In the genomic region with DNA sequence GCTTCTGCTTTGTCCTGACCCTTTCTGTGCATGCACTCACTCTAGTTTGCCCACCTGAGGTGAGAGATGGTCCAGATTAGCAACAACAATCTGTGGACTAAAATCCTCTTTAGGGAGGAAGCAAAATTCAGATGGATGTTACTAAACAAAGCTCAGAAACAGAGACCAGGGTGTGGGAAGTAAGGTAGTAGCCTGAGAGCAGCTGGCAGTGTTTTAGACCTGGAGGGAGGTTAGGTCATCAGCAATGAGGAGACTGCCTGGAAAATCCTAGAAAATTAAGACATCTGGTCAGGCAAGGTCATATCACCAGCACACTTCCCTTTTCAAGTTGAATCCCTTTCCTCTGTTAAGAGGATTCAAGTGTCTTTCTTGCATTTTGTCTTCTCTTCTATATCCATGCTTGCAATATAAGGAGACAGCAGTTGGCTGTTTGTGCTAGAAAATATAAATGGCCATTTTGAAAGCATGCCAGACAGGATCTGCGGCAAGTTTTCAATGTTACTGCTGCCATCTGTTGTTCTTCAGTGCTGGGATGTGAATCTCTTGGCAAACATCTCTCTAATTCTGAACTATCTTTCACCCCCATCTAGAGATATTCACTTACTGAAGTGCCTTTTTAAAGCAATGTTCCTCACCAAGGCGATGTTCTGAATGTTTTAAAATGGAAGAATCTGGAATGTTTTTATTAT, we compare ENCODE assay signal across 12 cellular contexts.
A peak's percentile ranks its signal among the peaks of the same experiment; 100 is the strongest.
DNase-seq lines count a peak whose midpoint lies in the region; ATAC-seq, FAIRE-seq and TF ChIP-seq lines count a peak whose summit lies in the region.
"Had no signal": no experiment of that assay in that cellular context is flagged by ENCODE, and none has a peak within 500 bp of the region (broad histone marks: within the 10 kb centered on the region; RNA-seq: fewer than 3 reads in every experiment).

No MANE protein-coding gene starts in this region.

- in situ Hi-C loops in IMR-90 (cut with MboI; ENCODE audit: low sequenced_read_pairs), result no loop called here

- no peak overlapping the region for H3K14ac ChIP-seq in IMR-90 (replicated peaks; ENCODE audit: low read depth, low read length)

- no peak for TF ChIP-seq POLR2A in IMR-90 (IDR thresholded peaks at IDR 0.05; ENCODE audit: low read depth, low read length)

- H3K4me1 ChIP-seq in IMR-90 (ENCODE audit: control insufficient read depth, insufficient read depth, low read length), result peaks cover 4% of the 10 kb centered on the region
- peaks cover 8% of the 10 kb centered on the region for H3K4me1 ChIP-seq in keratinocyte (ENCODE audit: control insufficient read depth, extremely low read depth, insufficient read depth, low read length)
- H3K4me1 ChIP-seq: body of pancreas, pancreas had no signal

- intact Hi-C loops in IMR-90 (cut with micrococcal nuclease), result loop anchor here (5.0 kb wide), 1 partner anchor 95 kb away; no protein-coding TSS in a partner anchor

- no peaks in the 10 kb centered on the region for H3K79me2 ChIP-seq in keratinocyte (ENCODE audit: control insufficient read depth, insufficient read depth, low read length)

- dilution Hi-C loops in IMR-90 (cut with HindIII; ENCODE audit: low sequenced_read_pairs, unreplicated experiment) (no loop called here), keratinocyte (cut with MboI; ENCODE audit: extremely low pct_ligation_motif_present, low sequenced_read_pairs) (no loop called here)

- peaks cover 4% of the 10 kb centered on the region for H3K9me3 Mint-ChIP-seq in activated T-cell treated with anti-CD3 and anti-CD28 coated beads, Interleukin-2, amount 50 U/mL, for 24 hours

- H3K9me3 ChIP-seq in IMR-90 (ENCODE audit: control insufficient read depth, insufficient read depth, low read length), result no peaks in the 10 kb centered on the region
- H3K9me3 ChIP-seq in keratinocyte (ENCODE audit: control insufficient read depth, low read depth, low read length), result no peaks in the 10 kb centered on the region
- H3K9me3 ChIP-seq: body of pancreas, pancreas had no signal

- CTCF ChIA-PET in IMR-90 (lab: Yijun Ruan, JAX), result interaction anchor here (0.6 kb wide), 2 partner anchors 10 to 52 kb away, joined by 3 to 4 read pairs; no protein-coding TSS in a partner anchor

- no peaks in the 10 kb centered on the region for H3K4me1 Mint-ChIP-seq in activated T-cell treated with anti-CD3 and anti-CD28 coated beads, Interleukin-2, amount 50 U/mL, for 24 hours (ENCODE audit: low read depth)

- H3K4ac ChIP-seq in IMR-90 (ENCODE audit: low read depth, low read length), result no peak overlapping the region

- FAIRE-seq in keratinocyte (lab: Jason Lieb, UNC), result peak; percentile 34

- no peaks in the 10 kb centered on the region; the same call in 1 of the 2 replicates for H3K36me3 ChIP-seq in IMR-90 (ENCODE audit: control insufficient read depth, insufficient read depth, low read length)
- H3K36me3 ChIP-seq in keratinocyte (ENCODE audit: control insufficient read depth in 2 of 2, extremely low read depth in 1 of 2, insufficient read depth in 2 of 2, low read length in 2 of 2), result peaks cover 0 to 5% of the 10 kb centered on the region in 2 experiments
- H3K36me3 ChIP-seq: pancreas had no signal

- no peak overlapping the region for H2AFZ ChIP-seq in IMR-90 (replicated peaks; ENCODE audit: low read length, poor library complexity)
- H2AFZ ChIP-seq in keratinocyte (ENCODE audit: control insufficient read depth, low read length), result no peak overlapping the region

- peak; percentile 31; the same call in 1 of the 2 replicates for TF ChIP-seq RAD21 in IMR-90 (IDR thresholded peaks at IDR 0.05; ENCODE audit: low read length)

- no peak overlapping the region for H4K5ac ChIP-seq in IMR-90 (ENCODE audit: low read depth, low read length)

- H3K4me3 Mint-ChIP-seq in activated T-cell treated with anti-CD3 and anti-CD28 coated beads, Interleukin-2, amount 50 U/mL, for 24 hours, result no peak overlapping the region
- H3K4me3 Mint-ChIP-seq: CD8-positive, alpha-beta T cell had no signal

- no peak overlapping the region for H2BK20ac ChIP-seq in IMR-90 (ENCODE audit: low read depth, low read length)

- H3K4me2 ChIP-seq in IMR-90 (ENCODE audit: low read depth, low read length) (peak overlapping the region; percentile 31; the same call in 1 of the 2 replicates), keratinocyte (ENCODE audit: control insufficient read depth, extremely low read depth, insufficient read depth, low read depth, low read length) (no peak overlapping the region)

- H3K23ac ChIP-seq in IMR-90 (ENCODE audit: low read depth, low read length), result no peak overlapping the region

- H3K56ac ChIP-seq in IMR-90 (ENCODE audit: extremely low read depth, insufficient read depth, low read length), result no peak overlapping the region

- no CpG with 5 or more reads among the region's 2 CpGs for WGBS in IMR-90 (ENCODE audit: extremely low coverage in 2 of 2, insufficient read length in 1 of 2), 2 experiments

- H3K4me3 ChIP-seq in AG09309 (ENCODE audit: control insufficient read depth, low read depth, low read length) (no peak overlapping the region), IMR-90 (ENCODE audit: insufficient read depth, low read depth, low read length) (no peak overlapping the region), keratinocyte (ENCODE audit: control insufficient read depth in 2 of 3, extremely low read depth in 1 of 3, insufficient read depth in 2 of 3, low read depth in 1 of 3, low read length in 3 of 3) (no peak overlapping the region)
- H3K4me3 ChIP-seq: body of pancreas, pancreas had no signal

- no peak overlapping the region for H4K91ac ChIP-seq in IMR-90 (ENCODE audit: insufficient read depth, low read depth, low read length)

- no peak overlapping the region for H2BK15ac ChIP-seq in IMR-90 (ENCODE audit: low read depth, low read length)

- H4K20me1 ChIP-seq in IMR-90 (ENCODE audit: insufficient read depth, low read length) (no peaks in the 10 kb centered on the region), keratinocyte (ENCODE audit: control insufficient read depth, extremely low read depth, insufficient read depth, low read length) (no peaks in the 10 kb centered on the region)

- ATAC-seq in IMR-90 (ENCODE audit: low read depth) (peak; percentile 76), HG02623 (IDR thresholded peaks at IDR 0.05; ENCODE audit: unreplicated experiment) (no peak)
- ATAC-seq: body of pancreas; CD8-positive, alpha-beta T cell had no signal

- H4K8ac ChIP-seq in IMR-90 (ENCODE audit: low read depth in 2 of 2, low read length in 2 of 2), result no peak overlapping the region

- H2AK9ac ChIP-seq in IMR-90 (replicated peaks; ENCODE audit: low read depth, low read length, poor library complexity), result no peak overlapping the region

- no peak overlapping the region for H2BK120ac ChIP-seq in IMR-90 (ENCODE audit: low read depth, low read length)

- no peaks in the 10 kb centered on the region for H3K36me3 Mint-ChIP-seq in activated T-cell treated with anti-CD3 and anti-CD28 coated beads, Interleukin-2, amount 50 U/mL, for 24 hours (ENCODE audit: low read depth)
- H3K36me3 Mint-ChIP-seq: CD8-positive, alpha-beta T cell had no signal

- TF ChIP-seq CTCF in AG09309 (IDR thresholded peaks at IDR 0.05; ENCODE audit: control insufficient read depth, insufficient read depth, low read depth, low read length, missing control alignments), result peak; percentile 23
- TF ChIP-seq CTCF in IMR-90 (conservative IDR thresholded peaks at IDR 0.05; ENCODE audit: low read depth, low read length), result no peak; the same call in 1 of the 2 replicates
- TF ChIP-seq CTCF in keratinocyte (optimal IDR thresholded peaks at IDR 0.05 in 1 of 3, IDR thresholded peaks at IDR 0.05 in 1 of 3, conservative IDR thresholded peaks at IDR 0.05 in 1 of 3; ENCODE audit: extremely low read depth in 1 of 3, insufficient read depth in 2 of 3, low read length in 3 of 3), result no peak

- no peak overlapping the region for H3K27ac ChIP-seq in IMR-90 (ENCODE audit: insufficient read depth, low read length)
- peak overlapping the region; percentile 71 for H3K27ac ChIP-seq in angular gyrus (ENCODE audit: low read depth, low read length)
- no peak overlapping the region for H3K27ac ChIP-seq in keratinocyte (ENCODE audit: control insufficient read depth, insufficient read depth, low read length)
- H3K27ac ChIP-seq: body of pancreas, pancreas had no signal

- peaks cover 3% of the 10 kb centered on the region; the same call in 1 of the 2 replicates for H3K9me1 ChIP-seq in IMR-90 (ENCODE audit: insufficient read depth, low read length)
- no peaks in the 10 kb centered on the region for H3K9me1 ChIP-seq in keratinocyte (ENCODE audit: control insufficient read depth, extremely low read depth, insufficient read depth, low read length)

- no peak overlapping the region for H2BK5ac ChIP-seq in IMR-90 (ENCODE audit: low read depth, low read length, poor library complexity, severe bottlenecking)

- no peaks in the 10 kb centered on the region for H3K27me3 Mint-ChIP-seq in activated T-cell treated with anti-CD3 and anti-CD28 coated beads, Interleukin-2, amount 50 U/mL, for 24 hours

- H3K27ac Mint-ChIP-seq in activated T-cell treated with anti-CD3 and anti-CD28 coated beads, Interleukin-2, amount 50 U/mL, for 24 hours, result no peak overlapping the region
- H3K27ac Mint-ChIP-seq: CD8-positive, alpha-beta T cell had no signal

- H3K18ac ChIP-seq in IMR-90 (ENCODE audit: low read depth, low read length), result no peak overlapping the region

- no peak for DNase-seq in AG09309 (ENCODE audit: low read depth)
- DNase-seq in IMR-90, result peak; percentile 69
- no peak for DNase-seq in keratinocyte (ENCODE audit: low read depth, low spot score)
- no peak for DNase-seq in T-helper 9 cell
- DNase-seq in activated T-cell treated with anti-CD3 and anti-CD28 coated beads, Interleukin-2, amount 50 U/mL, for 24 hours, result no peak
- DNase-seq in NCI-H526 treated with DMSO at 0.1 percent for 48 hours (lab: John Stamatoyannopoulos, UW), result no peak
- DNase-seq: activated CD4-positive, alpha-beta T cell treated with anti-CD3 and anti-CD28 coated beads for 4 hours; body of pancreas; CD8-positive, alpha-beta T cell; pancreas had no signal

- POLR2A ChIA-PET in IMR-90 (lab: Charles Lee; ENCODE audit: unreplicated experiment), result no interaction called here

- H3K27me3 ChIP-seq in IMR-90 (ENCODE audit: control insufficient read depth, insufficient read depth, low read length) (no peaks in the 10 kb centered on the region), keratinocyte (ENCODE audit: control insufficient read depth, extremely low read depth, insufficient read depth, low read length) (no peaks in the 10 kb centered on the region)
- H3K27me3 ChIP-seq: body of pancreas, pancreas had no signal

- H2AK5ac ChIP-seq in IMR-90 (ENCODE audit: low read depth, low read length), result no peak overlapping the region

- peaks cover 5 to 18% of the 10 kb centered on the region in 2 experiments; a peak in 3 of 4 replicates for H3K79me1 ChIP-seq in IMR-90 (ENCODE audit: low read depth in 1 of 2, low read length in 2 of 2)

- BruUV-seq in IMR-90 (replicated peaks; lab: Mats Ljungman, UMichigan), result no TSS peak

- H3K9ac ChIP-seq in IMR-90 (ENCODE audit: low read depth, low read length), result no peak overlapping the region
- H3K9ac ChIP-seq in keratinocyte (ENCODE audit: control insufficient read depth, extremely low read depth, insufficient read depth, low read length), result no peak overlapping the region

TF ChIP-seq in IMR-90, 13 proteins besides CTCF, POLR2A, EP300 and RAD21:
- TF ChIP-seq MAFK (IDR thresholded peaks at IDR 0.05; ENCODE audit: low read depth, low read length) (no peak), SMC3 (IDR thresholded peaks at IDR 0.05; ENCODE audit: low read depth, low read length) (0 out of 2 replicates have a peak, but pooled peaks have one; percentile 19)
